Comparison of ENCODE assay signal across 1 cellular context in the genomic region with DNA sequence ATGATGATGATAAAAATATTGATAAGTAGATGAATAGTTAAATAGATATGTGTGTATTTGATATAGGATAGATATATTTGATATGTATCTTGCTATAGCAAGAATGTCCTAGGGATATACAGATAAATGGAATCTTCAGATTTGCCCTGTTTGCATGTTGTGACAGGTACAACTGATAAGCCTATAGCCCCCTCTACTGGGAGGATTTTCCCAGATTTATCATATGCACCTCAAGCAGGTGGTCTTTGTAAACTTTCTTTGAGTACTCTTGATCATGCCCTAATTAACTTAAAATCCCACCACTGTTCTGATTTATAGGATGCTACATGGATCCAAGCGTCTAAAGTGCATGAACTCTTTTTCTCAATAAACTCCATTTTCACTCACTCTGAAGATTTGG.
TF ChIP-seq lines count a peak whose summit lies in the region.

No MANE protein-coding gene starts in this region.

TF ChIP-seq in WTC11, 78 proteins besides CTCF, POLR2A, EP300 and RAD21 (continued from another document):
- TF ChIP-seq, protein P1, sequence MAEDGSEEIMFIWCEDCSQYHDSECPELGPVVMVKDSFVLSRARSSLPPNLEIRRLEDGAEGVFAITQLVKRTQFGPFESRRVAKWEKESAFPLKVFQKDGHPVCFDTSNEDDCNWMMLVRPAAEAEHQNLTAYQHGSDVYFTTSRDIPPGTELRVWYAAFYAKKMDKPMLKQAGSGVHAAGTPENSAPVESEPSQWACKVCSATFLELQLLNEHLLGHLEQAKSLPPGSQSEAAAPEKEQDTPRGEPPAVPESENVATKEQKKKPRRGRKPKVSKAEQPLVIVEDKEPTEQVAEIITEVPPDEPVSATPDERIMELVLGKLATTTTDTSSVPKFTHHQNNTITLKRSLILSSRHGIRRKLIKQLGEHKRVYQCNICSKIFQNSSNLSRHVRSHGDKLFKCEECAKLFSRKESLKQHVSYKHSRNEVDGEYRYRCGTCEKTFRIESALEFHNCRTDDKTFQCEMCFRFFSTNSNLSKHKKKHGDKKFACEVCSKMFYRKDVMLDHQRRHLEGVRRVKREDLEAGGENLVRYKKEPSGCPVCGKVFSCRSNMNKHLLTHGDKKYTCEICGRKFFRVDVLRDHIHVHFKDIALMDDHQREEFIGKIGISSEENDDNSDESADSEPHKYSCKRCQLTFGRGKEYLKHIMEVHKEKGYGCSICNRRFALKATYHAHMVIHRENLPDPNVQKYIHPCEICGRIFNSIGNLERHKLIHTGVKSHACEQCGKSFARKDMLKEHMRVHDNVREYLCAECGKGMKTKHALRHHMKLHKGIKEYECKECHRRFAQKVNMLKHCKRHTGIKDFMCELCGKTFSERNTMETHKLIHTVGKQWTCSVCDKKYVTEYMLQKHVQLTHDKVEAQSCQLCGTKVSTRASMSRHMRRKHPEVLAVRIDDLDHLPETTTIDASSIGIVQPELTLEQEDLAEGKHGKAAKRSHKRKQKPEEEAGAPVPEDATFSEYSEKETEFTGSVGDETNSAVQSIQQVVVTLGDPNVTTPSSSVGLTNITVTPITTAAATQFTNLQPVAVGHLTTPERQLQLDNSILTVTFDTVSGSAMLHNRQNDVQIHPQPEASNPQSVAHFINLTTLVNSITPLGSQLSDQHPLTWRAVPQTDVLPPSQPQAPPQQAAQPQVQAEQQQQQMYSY (CRISPR knock-in tag; IDR thresholded peaks at IDR 0.05), result no peak
- no peak for TF ChIP-seq PRRX2 (CRISPR knock-in tag; IDR thresholded peaks at IDR 0.05)
- TF ChIP-seq JAZF1 (CRISPR knock-in tag; IDR thresholded peaks at IDR 0.05), result no peak
- TF ChIP-seq, protein P2, sequence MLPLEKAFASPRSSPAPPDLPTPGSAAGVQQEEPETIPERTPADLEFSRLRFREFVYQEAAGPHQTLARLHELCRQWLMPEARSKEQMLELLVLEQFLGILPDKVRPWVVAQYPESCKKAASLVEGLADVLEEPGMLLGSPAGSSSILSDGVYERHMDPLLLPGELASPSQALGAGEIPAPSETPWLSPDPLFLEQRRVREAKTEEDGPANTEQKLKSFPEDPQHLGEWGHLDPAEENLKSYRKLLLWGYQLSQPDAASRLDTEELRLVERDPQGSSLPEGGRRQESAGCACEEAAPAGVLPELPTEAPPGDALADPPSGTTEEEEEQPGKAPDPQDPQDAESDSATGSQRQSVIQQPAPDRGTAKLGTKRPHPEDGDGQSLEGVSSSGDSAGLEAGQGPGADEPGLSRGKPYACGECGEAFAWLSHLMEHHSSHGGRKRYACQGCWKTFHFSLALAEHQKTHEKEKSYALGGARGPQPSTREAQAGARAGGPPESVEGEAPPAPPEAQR (CRISPR knock-in tag; IDR thresholded peaks at IDR 0.05), result no peak
- no peak for TF ChIP-seq ZBTB21 (CRISPR knock-in tag; IDR thresholded peaks at IDR 0.05; ENCODE audit: borderline replicate concordance)
- TF ChIP-seq, protein P3, sequence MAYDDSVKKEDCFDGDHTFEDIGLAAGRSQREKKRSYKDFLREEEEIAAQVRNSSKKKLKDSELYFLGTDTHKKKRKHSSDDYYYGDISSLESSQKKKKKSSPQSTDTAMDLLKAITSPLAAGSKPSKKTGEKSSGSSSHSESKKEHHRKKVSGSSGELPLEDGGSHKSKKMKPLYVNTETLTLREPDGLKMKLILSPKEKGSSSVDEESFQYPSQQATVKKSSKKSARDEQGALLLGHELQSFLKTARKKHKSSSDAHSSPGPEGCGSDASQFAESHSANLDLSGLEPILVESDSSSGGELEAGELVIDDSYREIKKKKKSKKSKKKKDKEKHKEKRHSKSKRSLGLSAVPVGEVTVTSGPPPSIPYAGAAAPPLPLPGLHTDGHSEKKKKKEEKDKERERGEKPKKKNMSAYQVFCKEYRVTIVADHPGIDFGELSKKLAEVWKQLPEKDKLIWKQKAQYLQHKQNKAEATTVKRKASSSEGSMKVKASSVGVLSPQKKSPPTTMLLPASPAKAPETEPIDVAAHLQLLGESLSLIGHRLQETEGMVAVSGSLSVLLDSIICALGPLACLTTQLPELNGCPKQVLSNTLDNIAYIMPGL (CRISPR knock-in tag; IDR thresholded peaks at IDR 0.05), result no peak
- no peak for TF ChIP-seq NFE2L1 (CRISPR knock-in tag; IDR thresholded peaks at IDR 0.05)
- TF ChIP-seq FOXJ3 (CRISPR knock-in tag; IDR thresholded peaks at IDR 0.05; ENCODE audit: borderline replicate concordance), result no peak
- no peak for TF ChIP-seq TEAD4 (CRISPR knock-in tag; IDR thresholded peaks at IDR 0.05)
- TF ChIP-seq ZNF263 (CRISPR knock-in tag; IDR thresholded peaks at IDR 0.05; ENCODE audit: low read depth), result no peak
- TF ChIP-seq, protein P4, sequence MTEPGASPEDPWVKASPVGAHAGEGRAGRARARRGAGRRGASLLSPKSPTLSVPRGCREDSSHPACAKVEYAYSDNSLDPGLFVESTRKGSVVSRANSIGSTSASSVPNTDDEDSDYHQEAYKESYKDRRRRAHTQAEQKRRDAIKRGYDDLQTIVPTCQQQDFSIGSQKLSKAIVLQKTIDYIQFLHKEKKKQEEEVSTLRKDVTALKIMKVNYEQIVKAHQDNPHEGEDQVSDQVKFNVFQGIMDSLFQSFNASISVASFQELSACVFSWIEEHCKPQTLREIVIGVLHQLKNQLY (CRISPR knock-in tag; IDR thresholded peaks at IDR 0.05), result no peak
- TF ChIP-seq, protein P5, sequence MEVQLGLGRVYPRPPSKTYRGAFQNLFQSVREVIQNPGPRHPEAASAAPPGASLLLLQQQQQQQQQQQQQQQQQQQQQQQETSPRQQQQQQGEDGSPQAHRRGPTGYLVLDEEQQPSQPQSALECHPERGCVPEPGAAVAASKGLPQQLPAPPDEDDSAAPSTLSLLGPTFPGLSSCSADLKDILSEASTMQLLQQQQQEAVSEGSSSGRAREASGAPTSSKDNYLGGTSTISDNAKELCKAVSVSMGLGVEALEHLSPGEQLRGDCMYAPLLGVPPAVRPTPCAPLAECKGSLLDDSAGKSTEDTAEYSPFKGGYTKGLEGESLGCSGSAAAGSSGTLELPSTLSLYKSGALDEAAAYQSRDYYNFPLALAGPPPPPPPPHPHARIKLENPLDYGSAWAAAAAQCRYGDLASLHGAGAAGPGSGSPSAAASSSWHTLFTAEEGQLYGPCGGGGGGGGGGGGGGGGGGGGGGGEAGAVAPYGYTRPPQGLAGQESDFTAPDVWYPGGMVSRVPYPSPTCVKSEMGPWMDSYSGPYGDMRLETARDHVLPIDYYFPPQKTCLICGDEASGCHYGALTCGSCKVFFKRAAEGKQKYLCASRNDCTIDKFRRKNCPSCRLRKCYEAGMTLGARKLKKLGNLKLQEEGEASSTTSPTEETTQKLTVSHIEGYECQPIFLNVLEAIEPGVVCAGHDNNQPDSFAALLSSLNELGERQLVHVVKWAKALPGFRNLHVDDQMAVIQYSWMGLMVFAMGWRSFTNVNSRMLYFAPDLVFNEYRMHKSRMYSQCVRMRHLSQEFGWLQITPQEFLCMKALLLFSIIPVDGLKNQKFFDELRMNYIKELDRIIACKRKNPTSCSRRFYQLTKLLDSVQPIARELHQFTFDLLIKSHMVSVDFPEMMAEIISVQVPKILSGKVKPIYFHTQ (CRISPR knock-in tag; IDR thresholded peaks at IDR 0.05), result no peak
- TF ChIP-seq, protein P6, sequence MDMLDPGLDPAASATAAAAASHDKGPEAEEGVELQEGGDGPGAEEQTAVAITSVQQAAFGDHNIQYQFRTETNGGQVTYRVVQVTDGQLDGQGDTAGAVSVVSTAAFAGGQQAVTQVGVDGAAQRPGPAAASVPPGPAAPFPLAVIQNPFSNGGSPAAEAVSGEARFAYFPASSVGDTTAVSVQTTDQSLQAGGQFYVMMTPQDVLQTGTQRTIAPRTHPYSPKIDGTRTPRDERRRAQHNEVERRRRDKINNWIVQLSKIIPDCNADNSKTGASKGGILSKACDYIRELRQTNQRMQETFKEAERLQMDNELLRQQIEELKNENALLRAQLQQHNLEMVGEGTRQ (CRISPR knock-in tag; IDR thresholded peaks at IDR 0.05), result no peak
- TF ChIP-seq, protein P7, sequence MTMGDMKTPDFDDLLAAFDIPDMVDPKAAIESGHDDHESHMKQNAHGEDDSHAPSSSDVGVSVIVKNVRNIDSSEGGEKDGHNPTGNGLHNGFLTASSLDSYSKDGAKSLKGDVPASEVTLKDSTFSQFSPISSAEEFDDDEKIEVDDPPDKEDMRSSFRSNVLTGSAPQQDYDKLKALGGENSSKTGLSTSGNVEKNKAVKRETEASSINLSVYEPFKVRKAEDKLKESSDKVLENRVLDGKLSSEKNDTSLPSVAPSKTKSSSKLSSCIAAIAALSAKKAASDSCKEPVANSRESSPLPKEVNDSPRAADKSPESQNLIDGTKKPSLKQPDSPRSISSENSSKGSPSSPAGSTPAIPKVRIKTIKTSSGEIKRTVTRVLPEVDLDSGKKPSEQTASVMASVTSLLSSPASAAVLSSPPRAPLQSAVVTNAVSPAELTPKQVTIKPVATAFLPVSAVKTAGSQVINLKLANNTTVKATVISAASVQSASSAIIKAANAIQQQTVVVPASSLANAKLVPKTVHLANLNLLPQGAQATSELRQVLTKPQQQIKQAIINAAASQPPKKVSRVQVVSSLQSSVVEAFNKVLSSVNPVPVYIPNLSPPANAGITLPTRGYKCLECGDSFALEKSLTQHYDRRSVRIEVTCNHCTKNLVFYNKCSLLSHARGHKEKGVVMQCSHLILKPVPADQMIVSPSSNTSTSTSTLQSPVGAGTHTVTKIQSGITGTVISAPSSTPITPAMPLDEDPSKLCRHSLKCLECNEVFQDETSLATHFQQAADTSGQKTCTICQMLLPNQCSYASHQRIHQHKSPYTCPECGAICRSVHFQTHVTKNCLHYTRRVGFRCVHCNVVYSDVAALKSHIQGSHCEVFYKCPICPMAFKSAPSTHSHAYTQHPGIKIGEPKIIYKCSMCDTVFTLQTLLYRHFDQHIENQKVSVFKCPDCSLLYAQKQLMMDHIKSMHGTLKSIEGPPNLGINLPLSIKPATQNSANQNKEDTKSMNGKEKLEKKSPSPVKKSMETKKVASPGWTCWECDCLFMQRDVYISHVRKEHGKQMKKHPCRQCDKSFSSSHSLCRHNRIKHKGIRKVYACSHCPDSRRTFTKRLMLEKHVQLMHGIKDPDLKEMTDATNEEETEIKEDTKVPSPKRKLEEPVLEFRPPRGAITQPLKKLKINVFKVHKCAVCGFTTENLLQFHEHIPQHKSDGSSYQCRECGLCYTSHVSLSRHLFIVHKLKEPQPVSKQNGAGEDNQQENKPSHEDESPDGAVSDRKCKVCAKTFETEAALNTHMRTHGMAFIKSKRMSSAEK (CRISPR knock-in tag; IDR thresholded peaks at IDR 0.05; ENCODE audit: borderline replicate concordance), result no peak
- TF ChIP-seq, protein P8, sequence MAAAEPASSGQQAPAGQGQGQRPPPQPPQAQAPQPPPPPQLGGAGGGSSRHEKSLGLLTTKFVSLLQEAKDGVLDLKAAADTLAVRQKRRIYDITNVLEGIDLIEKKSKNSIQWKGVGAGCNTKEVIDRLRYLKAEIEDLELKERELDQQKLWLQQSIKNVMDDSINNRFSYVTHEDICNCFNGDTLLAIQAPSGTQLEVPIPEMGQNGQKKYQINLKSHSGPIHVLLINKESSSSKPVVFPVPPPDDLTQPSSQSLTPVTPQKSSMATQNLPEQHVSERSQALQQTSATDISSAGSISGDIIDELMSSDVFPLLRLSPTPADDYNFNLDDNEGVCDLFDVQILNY (CRISPR knock-in tag; IDR thresholded peaks at IDR 0.05), result no peak
- no peak for TF ChIP-seq IRF2 (CRISPR knock-in tag; IDR thresholded peaks at IDR 0.05; ENCODE audit: borderline replicate concordance, low read depth)
- TF ChIP-seq ZNF416 (CRISPR knock-in tag; IDR thresholded peaks at IDR 0.05), result no peak
- TF ChIP-seq, protein P9, sequence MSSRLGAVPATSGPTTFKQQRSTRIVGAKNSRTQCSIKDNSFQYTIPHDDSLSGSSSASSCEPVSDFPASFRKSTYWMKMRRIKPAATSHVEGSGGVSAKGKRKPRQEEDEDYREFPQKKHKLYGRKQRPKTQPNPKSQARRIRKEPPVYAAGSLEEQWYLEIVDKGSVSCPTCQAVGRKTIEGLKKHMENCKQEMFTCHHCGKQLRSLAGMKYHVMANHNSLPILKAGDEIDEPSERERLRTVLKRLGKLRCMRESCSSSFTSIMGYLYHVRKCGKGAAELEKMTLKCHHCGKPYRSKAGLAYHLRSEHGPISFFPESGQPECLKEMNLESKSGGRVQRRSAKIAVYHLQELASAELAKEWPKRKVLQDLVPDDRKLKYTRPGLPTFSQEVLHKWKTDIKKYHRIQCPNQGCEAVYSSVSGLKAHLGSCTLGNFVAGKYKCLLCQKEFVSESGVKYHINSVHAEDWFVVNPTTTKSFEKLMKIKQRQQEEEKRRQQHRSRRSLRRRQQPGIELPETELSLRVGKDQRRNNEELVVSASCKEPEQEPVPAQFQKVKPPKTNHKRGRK (CRISPR knock-in tag; IDR thresholded peaks at IDR 0.05; ENCODE audit: borderline replicate concordance), result no peak
